Comparison of ENCODE assay signal across 7 cellular contexts in the genomic region with DNA sequence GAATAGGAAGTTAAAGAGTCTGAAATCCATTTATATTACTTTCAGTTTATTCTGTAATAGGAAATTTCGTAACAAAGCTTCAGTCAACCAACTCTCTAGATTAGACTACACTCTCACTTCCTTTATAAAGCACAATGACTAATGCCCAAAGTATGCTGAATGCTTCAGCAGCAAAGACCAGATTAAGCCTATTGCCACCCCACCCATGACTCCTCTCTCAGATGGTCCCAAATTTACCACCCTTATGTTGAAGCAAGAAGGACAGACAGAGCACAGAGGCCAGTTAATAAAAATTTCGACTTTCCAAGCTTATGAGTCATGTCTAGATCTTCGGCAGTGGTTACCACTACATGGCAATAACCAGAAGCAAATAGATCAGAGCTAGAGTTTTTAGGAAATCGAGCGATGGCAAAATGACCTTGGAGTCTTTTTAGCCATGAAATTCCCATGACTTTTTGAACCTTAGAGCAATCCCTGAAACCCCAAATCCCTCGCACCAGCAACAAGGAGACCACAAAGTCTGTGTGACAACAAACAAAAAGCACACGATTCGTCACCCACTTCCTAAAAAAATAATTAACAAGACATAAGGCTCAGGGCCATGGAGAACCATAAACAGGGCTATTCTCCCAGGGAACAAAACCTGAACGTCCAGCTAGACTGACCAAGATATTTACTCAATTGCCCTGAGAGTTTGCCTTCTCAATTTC.
DNase-seq lines count a peak whose midpoint lies in the region; ATAC-seq and TF ChIP-seq lines count a peak whose summit lies in the region.

No MANE protein-coding gene starts in this region.

- H3K4me3 ChIP-seq in upper lobe of left lung: no peak overlapping the region
- no peak overlapping the region for H3K4me3 ChIP-seq in CD8-positive, alpha-beta T cell (ENCODE audit: low read depth, low read length)

- H3K27me3 ChIP-seq in upper lobe of left lung: no peaks in the 10 kb centered on the region
- no peaks in the 10 kb centered on the region for H3K27me3 ChIP-seq in CD8-positive, alpha-beta T cell (ENCODE audit: insufficient read depth, low read length)

- H3K4me1 ChIP-seq in upper lobe of left lung: peaks cover 0 to 8% (median 0%) of the 10 kb centered on the region in 4 donors
- no peaks in the 10 kb centered on the region for H3K4me1 ChIP-seq in CD8-positive, alpha-beta T cell (ENCODE audit: insufficient read depth, low read length)

- no peak for TF ChIP-seq POLR2A in upper lobe of left lung (IDR thresholded peaks at IDR 0.05)

- no peak overlapping the region for H3K27ac Mint-ChIP-seq in activated T-cell treated with anti-CD3 and anti-CD28 coated beads, Interleukin-2, amount 50 U/mL, for 24 hours
- H3K27ac Mint-ChIP-seq in CD8-positive, alpha-beta T cell: no peak overlapping the region

- TF ChIP-seq EP300 in upper lobe of left lung (IDR thresholded peaks at IDR 0.05): no peak

- no peaks in the 10 kb centered on the region for H3K9me3 Mint-ChIP-seq in activated T-cell treated with anti-CD3 and anti-CD28 coated beads, Interleukin-2, amount 50 U/mL, for 24 hours
- H3K9me3 Mint-ChIP-seq in CD8-positive, alpha-beta T cell: no peaks in the 10 kb centered on the region

- POLR2A ChIA-PET in CD8-positive, alpha-beta T cell (lab: Charles Lee): no interaction called here

- intact Hi-C loops in CD8-positive, alpha-beta T cell (cut with DNase I, micrococcal nuclease): no loop called here

- DNase-seq in H4 (ENCODE audit: low spot score) (peak; percentile 67), RPMI7951 (ENCODE audit: low read depth) (peak; percentile 91), glomerular endothelial cell (ENCODE audit: extremely low read depth, low read depth, low spot score) (peak; percentile 39), upper lobe of left lung (no peak)
- no peak for DNase-seq in activated T-cell treated with anti-CD3 and anti-CD28 coated beads, Interleukin-2, amount 50 U/mL, for 24 hours
- no peak for DNase-seq in CD8-positive, alpha-beta T cell

- peaks cover 5% of the 10 kb centered on the region for H3K4me1 Mint-ChIP-seq in activated T-cell treated with anti-CD3 and anti-CD28 coated beads, Interleukin-2, amount 50 U/mL, for 24 hours (ENCODE audit: low read depth)
- no peaks in the 10 kb centered on the region for H3K4me1 Mint-ChIP-seq in CD8-positive, alpha-beta T cell (ENCODE audit: low read depth)

- no peak overlapping the region for H3K4me3 Mint-ChIP-seq in activated T-cell treated with anti-CD3 and anti-CD28 coated beads, Interleukin-2, amount 50 U/mL, for 24 hours
- H3K4me3 Mint-ChIP-seq in CD8-positive, alpha-beta T cell: no peak overlapping the region

- 53 to 65% methylated on average over 9 of the region's 9 CpGs for WGBS in upper lobe of left lung, 2 donors

- TF ChIP-seq CTCF in upper lobe of left lung (IDR thresholded peaks at IDR 0.05): no peak
- no peak for TF ChIP-seq CTCF in CD8-positive, alpha-beta T cell (IDR thresholded peaks at IDR 0.05)

- CTCF ChIA-PET in CD8-positive, alpha-beta T cell (lab: Charles Lee): no interaction called here

- H3K9me3 ChIP-seq in upper lobe of left lung: no peaks in the 10 kb centered on the region
- H3K9me3 ChIP-seq in CD8-positive, alpha-beta T cell (ENCODE audit: low read length): no peaks in the 10 kb centered on the region

- ATAC-seq in upper lobe of left lung (ENCODE audit: low FRiP score in 2 of 2) (peak; percentile 30 to 92), HG02970 (IDR thresholded peaks at IDR 0.05; ENCODE audit: low FRiP score, unreplicated experiment) (no peak)
- ATAC-seq in CD8-positive, alpha-beta T cell: no peak

- H3K36me3 ChIP-seq in upper lobe of left lung: no peaks in the 10 kb centered on the region
- no peaks in the 10 kb centered on the region for H3K36me3 ChIP-seq in CD8-positive, alpha-beta T cell (ENCODE audit: insufficient read depth, low read length)

- H3K27me3 Mint-ChIP-seq in activated T-cell treated with anti-CD3 and anti-CD28 coated beads, Interleukin-2, amount 50 U/mL, for 24 hours: peaks cover 19% of the 10 kb centered on the region
- H3K27me3 Mint-ChIP-seq in CD8-positive, alpha-beta T cell (ENCODE audit: low read depth): peaks cover 19% of the 10 kb centered on the region

- H3K36me3 Mint-ChIP-seq in activated T-cell treated with anti-CD3 and anti-CD28 coated beads, Interleukin-2, amount 50 U/mL, for 24 hours (ENCODE audit: low read depth): no peaks in the 10 kb centered on the region
- H3K36me3 Mint-ChIP-seq in CD8-positive, alpha-beta T cell: no peaks in the 10 kb centered on the region

- peak overlapping the region; percentile 9 to 64 (median 37) for H3K27ac ChIP-seq in upper lobe of left lung
- H3K27ac ChIP-seq in CD8-positive, alpha-beta T cell (ENCODE audit: low read depth, low read length): no peak overlapping the region

Comparison
In these comparisons a context has a peak if more than half of its experiments do, and no peak if none do; other contexts are left out.
1. DNase-seq: peak in H4 (single experiment), RPMI7951 (single experiment) and glomerular endothelial cell (single experiment); none in upper lobe of left lung (0 of 2), activated T-cell treated with anti-CD3 and anti-CD28 coated beads, Interleukin-2, amount 50 U/mL, for 24 hours (single experiment) and CD8-positive, alpha-beta T cell (0 of 7).
2. ATAC-seq: peak in upper lobe of left lung (2 of 2); none in CD8-positive, alpha-beta T cell (single experiment) and HG02970 (single experiment).